Comparison of ENCODE assay signal across 21 cellular contexts in the genomic region with DNA sequence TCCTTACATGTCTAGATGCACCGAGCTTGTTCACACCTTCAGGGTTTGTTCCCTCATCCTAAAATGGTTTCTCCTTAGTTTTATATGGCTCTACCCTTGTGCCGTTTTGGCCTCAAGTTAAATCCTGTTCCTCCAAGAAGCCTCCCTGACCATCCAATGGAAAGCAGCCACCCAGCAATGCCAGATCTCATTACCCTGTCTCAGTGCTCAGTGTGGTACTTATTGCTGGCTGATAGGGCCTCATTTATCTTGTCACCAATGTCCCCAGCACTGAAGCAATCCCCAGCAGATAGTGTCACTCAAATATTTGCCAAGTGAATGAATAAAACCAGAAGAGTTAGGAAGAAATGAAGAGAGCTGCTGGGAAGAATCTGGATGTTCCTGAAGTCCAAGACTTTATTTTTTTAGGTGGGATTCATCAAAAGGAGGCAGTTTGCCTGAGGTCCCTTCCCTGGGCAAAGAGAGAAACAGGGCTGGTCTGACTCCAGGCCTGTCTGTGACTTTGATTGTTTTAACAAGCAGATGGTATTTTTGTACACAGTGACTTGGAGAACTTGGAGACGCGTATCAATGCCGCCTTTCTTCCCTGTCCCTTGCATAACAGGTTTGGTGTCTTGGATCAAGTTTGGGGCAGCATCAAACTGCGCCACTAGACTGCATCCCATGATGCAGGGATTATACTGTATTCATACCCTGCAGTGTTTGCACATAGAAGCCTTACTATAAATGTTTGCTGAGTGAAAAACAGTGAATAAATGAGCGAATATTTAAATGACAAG.
"Had no signal": no experiment of that assay in that cellular context is flagged by ENCODE, and none has a peak within 500 bp of the region (broad histone marks: within the 10 kb centered on the region; RNA-seq: fewer than 3 reads in every experiment).

No MANE protein-coding gene starts in this region.

- H3K36me3 Mint-ChIP-seq: naive B cell, type B pancreatic cell had no signal

- H3K27ac ChIP-seq: coronary artery, lower lobe of right lung, stomach, thyroid gland, uterus had no signal

- H3K4me3 ChIP-seq: coronary artery, lower lobe of right lung, stomach, thyroid gland, uterus had no signal

- H3K4me1 ChIP-seq: uterus had no signal

- H3K4me3 Mint-ChIP-seq: endodermal cell, nephron, type B pancreatic cell had no signal

- DNase-seq: effector CD4-positive, alpha-beta T cell; endodermal cell; erythroblast; foreskin melanocyte; kidney glomerular epithelial cell; lower lobe of right lung; mesendoderm; naive B cell; occipital lobe; small intestine; stimulated activated CD4-positive, alpha-beta T cell treated with anti-CD3 and anti-CD28 coated beads, Interleukin-12 subunit alpha, Interleukin-12 subunit beta, amount 100 ng/mL, for 4 hours; stimulated activated naive CD4-positive, alpha-beta T cell; stomach; thyroid gland; uterus had no signal

- H3K9me3 ChIP-seq: lower lobe of right lung, stomach, thyroid gland, uterus had no signal

- FAIRE-seq: endothelial cell of umbilical vein, islet of Langerhans, small intestine had no signal

- H3K9me3 Mint-ChIP-seq: endodermal cell, naive B cell, nephron, type B pancreatic cell had no signal

- H3K27ac Mint-ChIP-seq: nephron, type B pancreatic cell had no signal

- H3K27me3 ChIP-seq: thyroid gland, uterus had no signal

- H3K27me3 Mint-ChIP-seq: naive B cell had no signal

- ATAC-seq: left lobe of liver, lower lobe of right lung had no signal

- H3K36me3 ChIP-seq: lower lobe of right lung, stomach, thyroid gland, uterus had no signal
